In the genomic region with DNA sequence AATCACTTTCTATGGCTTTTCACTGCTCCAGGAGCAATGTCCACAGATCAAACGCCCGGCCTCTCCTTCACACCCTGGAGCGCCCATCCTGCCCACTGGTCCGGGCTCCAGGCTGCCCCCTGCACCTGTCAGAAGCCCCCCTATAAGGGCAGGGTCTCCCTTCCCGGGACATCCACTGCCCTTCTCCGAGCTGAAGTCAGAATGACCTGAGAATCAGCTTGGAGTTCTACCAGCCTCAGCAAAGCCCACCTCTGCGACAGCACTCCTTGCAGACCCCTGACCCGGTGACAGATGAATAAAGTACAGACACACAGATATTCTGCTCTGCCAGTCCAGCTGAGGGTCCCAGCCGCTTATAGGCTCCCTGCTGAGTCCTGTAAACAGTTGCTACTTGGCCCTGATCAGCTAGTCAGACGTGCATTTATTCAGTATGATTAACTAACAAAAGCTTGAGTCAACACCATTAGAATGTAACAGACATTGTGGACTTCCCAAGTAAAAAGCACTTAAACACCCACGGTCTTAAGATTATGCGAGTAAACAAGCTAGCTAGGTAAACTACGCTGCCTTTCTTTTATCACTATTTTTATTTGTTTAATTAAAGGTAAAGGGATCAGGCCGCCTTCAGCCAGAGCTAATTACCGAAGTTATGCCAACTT, we compare ENCODE assay signal across 12 cellular contexts. TPM values are rescaled to one million over a fixed set of nuclear protein-coding genes. Genes with fewer than 3 reads are reported as not detected.
DNase-seq lines count a peak whose midpoint lies in the region; ATAC-seq and TF ChIP-seq lines count a peak whose summit lies in the region.
"Had no signal": no experiment of that assay in that cellular context is flagged by ENCODE, and none has a peak within 500 bp of the region (broad histone marks: within the 10 kb centered on the region; RNA-seq: fewer than 3 reads in every experiment).

No MANE protein-coding gene starts in this region.

- no peak for DNase-seq in activated naive CD4-positive, alpha-beta T cell treated with anti-CD3 and anti-CD28 coated beads for 36 hours
- no peak for DNase-seq in activated naive CD4-positive, alpha-beta T cell (lab: John Stamatoyannopoulos, UW)
- DNase-seq in PC-3 (peak; percentile 39), choroid plexus epithelial cell (ENCODE audit: low read depth) (peak; percentile 37), smooth muscle cell (lab: John Stamatoyannopoulos, UW; ENCODE audit: unreplicated experiment) (no peak), substantia nigra (lab: John Stamatoyannopoulos, UW) (no peak), NCI-H526 treated with DMSO at 0.1 percent for 48 hours (lab: John Stamatoyannopoulos, UW) (no peak)
- DNase-seq in stimulated activated CD4-positive, alpha-beta T cell treated with anti-CD3 and anti-CD28 coated beads, Interleukin-1b, Interleukin-23, amount 100 ng/mL, for 48 hours: no peak
- DNase-seq: immature natural killer cell, MV-4-11, nucleus accumbens had no signal

- H3K4me2 ChIP-seq in PC-3 (ENCODE audit: low read length): peak overlapping the region; percentile 47
- H3K4me2 ChIP-seq in smooth muscle cell: peak overlapping the region; percentile 86

- H3K4me3 ChIP-seq in PC-3 (ENCODE audit: low read length) (peak overlapping the region; percentile 24; the same call in 1 of the 2 replicates), choroid plexus epithelial cell (ENCODE audit: low read depth, low read length) (no peak overlapping the region), smooth muscle cell (no peak overlapping the region)

- peaks cover 22% of the 10 kb centered on the region for H3K4me1 ChIP-seq in PC-3 (ENCODE audit: insufficient read depth, low read length)
- peaks cover 5% of the 10 kb centered on the region for H3K4me1 ChIP-seq in smooth muscle cell (ENCODE audit: low read depth)

- H3K9me3 ChIP-seq in PC-3 (ENCODE audit: low read length) (no peaks in the 10 kb centered on the region), smooth muscle cell (replicated peaks; ENCODE audit: low read depth) (no peaks in the 10 kb centered on the region)

- no TSS peak for BruUV-seq in PC-3 (replicated peaks; lab: Mats Ljungman, UMichigan)

- no peak for ATAC-seq in PC-3

- H3K36me3 Mint-ChIP-seq in activated naive CD4-positive, alpha-beta T cell treated with anti-CD3 and anti-CD28 coated beads for 36 hours (ENCODE audit: low read depth): peaks cover 74% of the 10 kb centered on the region

- no peak for TF ChIP-seq CTCF in PC-3 (conservative IDR thresholded peaks at IDR 0.05; ENCODE audit: low read depth, low read length)
- TF ChIP-seq CTCF in choroid plexus epithelial cell (conservative IDR thresholded peaks at IDR 0.05; ENCODE audit: low read depth, low read length): no peak
- TF ChIP-seq CTCF in smooth muscle cell (IDR thresholded peaks at IDR 0.05; ENCODE audit: borderline replicate concordance, insufficient read depth, poor library complexity, severe bottlenecking): no peak

- H3K36me3 ChIP-seq in PC-3 (ENCODE audit: low read depth, low read length) (no peaks in the 10 kb centered on the region), smooth muscle cell (ENCODE audit: low read depth) (no peaks in the 10 kb centered on the region)

- WGBS in smooth muscle cell (ENCODE audit: low lambda C conversion rate): 66% methylated on average over 15 of the region's 15 CpGs

- H3K9me3 Mint-ChIP-seq in activated naive CD4-positive, alpha-beta T cell treated with anti-CD3 and anti-CD28 coated beads for 36 hours: no peaks in the 10 kb centered on the region
- H3K9me3 Mint-ChIP-seq: immature natural killer cell had no signal

- H4K20me1 ChIP-seq in PC-3 (ENCODE audit: low read length): peaks cover 36% of the 10 kb centered on the region; the same call in 1 of the 2 replicates
- H4K20me1 ChIP-seq in smooth muscle cell (ENCODE audit: low read depth): peaks cover 92% of the 10 kb centered on the region

- H3K4me1 Mint-ChIP-seq in activated naive CD4-positive, alpha-beta T cell treated with anti-CD3 and anti-CD28 coated beads for 36 hours (ENCODE audit: low read depth): peaks cover 54% of the 10 kb centered on the region

- H3K27ac Mint-ChIP-seq in activated naive CD4-positive, alpha-beta T cell treated with anti-CD3 and anti-CD28 coated beads for 36 hours: peak overlapping the region; percentile 78
- H3K27ac Mint-ChIP-seq: B cell had no signal

- peak overlapping the region; percentile 97 for H3K4me3 Mint-ChIP-seq in activated naive CD4-positive, alpha-beta T cell treated with anti-CD3 and anti-CD28 coated beads for 36 hours
- H3K4me3 Mint-ChIP-seq: B cell had no signal

- H2AFZ ChIP-seq in PC-3 (ENCODE audit: low read length) (no peak overlapping the region), smooth muscle cell (ENCODE audit: low read depth) (no peak overlapping the region)

- no peaks in the 10 kb centered on the region for H3K9me2 ChIP-seq in PC-3 (replicated peaks; ENCODE audit: low read length)

- no peaks in the 10 kb centered on the region for H3K27me3 Mint-ChIP-seq in activated naive CD4-positive, alpha-beta T cell treated with anti-CD3 and anti-CD28 coated beads for 36 hours (ENCODE audit: low read depth)
- H3K27me3 Mint-ChIP-seq: B cell had no signal

- H3K27ac ChIP-seq in PC-3 (ENCODE audit: low read length) (peak overlapping the region; percentile 15; the same call in 1 of the 2 replicates), smooth muscle cell (ENCODE audit: low read depth) (peak overlapping the region; percentile 14), substantia nigra (ENCODE audit: low read depth, low read length, poor library complexity, severe bottlenecking) (no peak overlapping the region)

- H3K27me3 ChIP-seq in PC-3 (ENCODE audit: low read length) (no peaks in the 10 kb centered on the region), smooth muscle cell (ENCODE audit: low read depth) (no peaks in the 10 kb centered on the region)

- no peak overlapping the region for H3K9ac ChIP-seq in PC-3 (ENCODE audit: low read length)
- H3K9ac ChIP-seq in smooth muscle cell (ENCODE audit: low read depth): no peak overlapping the region

- H3K79me2 ChIP-seq in PC-3 (ENCODE audit: low read length): peaks cover 93% of the 10 kb centered on the region
- H3K79me2 ChIP-seq in smooth muscle cell (ENCODE audit: low read depth): peaks cover 76% of the 10 kb centered on the region

- POLR2A ChIA-PET in PC-3 (lab: Charles Lee; ENCODE audit: unreplicated experiment): interaction anchor here (0.6 kb wide), 1 partner anchor 11 kb away, joined by 3 read pairs; no protein-coding TSS in a partner anchor

- intact Hi-C loops in activated naive CD4-positive, alpha-beta T cell treated with anti-CD3 and anti-CD28 coated beads for 36 hours (cut with micrococcal nuclease): no loop called here
- intact Hi-C loops in PC-3 (cut with micrococcal nuclease): no loop called here

- no peaks in the 10 kb centered on the region for H3F3A ChIP-seq in PC-3 (ENCODE audit: low read length, unreplicated experiment)
- peaks cover 10% of the 10 kb centered on the region for H3F3A ChIP-seq in smooth muscle cell (ENCODE audit: low read depth)

- CTCF ChIA-PET in activated naive CD4-positive, alpha-beta T cell treated with anti-CD3 and anti-CD28 coated beads for 36 hours (lab: Charles Lee): interaction anchor here (0.6 to 5.3 kb wide), 4 partner anchors 9 to 97 kb away, joined by 3 to 55 read pairs (median 14); no protein-coding TSS in a partner anchor
- CTCF ChIA-PET in PC-3 (lab: Charles Lee): interaction anchor here (1.0 kb wide), 1 partner anchor 14 kb away, joined by 3 read pairs; no protein-coding TSS in a partner anchor

RNA-seq across cellular contexts. Expression of gene SLC7A5, which starts 4.8 kb away (rescaled TPM):
- 100 to 1,000 TPM; 343 to 346 TPM for total RNA-seq in activated naive CD4-positive, alpha-beta T cell treated with anti-CD3 and anti-CD28 coated beads for 36 hours
- total RNA-seq in PC-3 (2014; rRNA removed) (93.2 and 118 TPM in 2 replicates), smooth muscle cell (40.5 and 51.3 TPM in 2 replicates)
- polyA plus RNA-seq in smooth muscle cell: 58.8 and 153 TPM in 2 replicates

Comparison
In these comparisons a context has a peak if more than half of its experiments do, and no peak if none do; other contexts are left out.
1. DNase-seq: peak in PC-3 (single experiment) and choroid plexus epithelial cell (single experiment); none in activated naive CD4-positive, alpha-beta T cell treated with anti-CD3 and anti-CD28 coated beads for 36 hours (single experiment), activated naive CD4-positive, alpha-beta T cell (0 of 4), smooth muscle cell (single experiment), substantia nigra (0 of 49), NCI-H526 treated with DMSO at 0.1 percent for 48 hours (single experiment) and stimulated activated CD4-positive, alpha-beta T cell treated with anti-CD3 and anti-CD28 coated beads, Interleukin-1b, Interleukin-23, amount 100 ng/mL, for 48 hours (single experiment).